8 cellular contexts compared by ENCODE assay signal in genomic region chr2:236507393-236508085, GRCh38.
A peak's percentile ranks its signal among the peaks of the same experiment; 100 is the strongest.
DNase-seq lines count a peak whose midpoint lies in the region; ATAC-seq and TF ChIP-seq lines count a peak whose summit lies in the region.

No MANE protein-coding gene starts in this region.

- peak overlapping the region; percentile 53 to 86 (median 71) for H3K4me3 Mint-ChIP-seq in naive B cell
- peak overlapping the region; percentile 66 for H3K4me3 Mint-ChIP-seq in stimulated activated effector memory CD8-positive, alpha-beta T cell treated with anti-CD3 and anti-CD28 coated beads, Interleukin-12 subunit alpha, Interleukin-12 subunit beta, amount 100 ng/mL, for 72 hours

- no peaks in the 10 kb centered on the region for H3K9me3 Mint-ChIP-seq in naive B cell
- no peaks in the 10 kb centered on the region for H3K9me3 Mint-ChIP-seq in stimulated activated effector memory CD8-positive, alpha-beta T cell treated with anti-CD3 and anti-CD28 coated beads, Interleukin-12 subunit alpha, Interleukin-12 subunit beta, amount 100 ng/mL, for 72 hours

- peak; percentile 61 to 70 for ATAC-seq in naive B cell (ENCODE audit: low read depth in 2 of 2)
- ATAC-seq in stimulated activated effector memory CD8-positive, alpha-beta T cell treated with anti-CD3 and anti-CD28 coated beads, Interleukin-12 subunit alpha, Interleukin-12 subunit beta, amount 100 ng/mL, for 72 hours = peak; percentile 71
- ATAC-seq in HG03097 (IDR thresholded peaks at IDR 0.05; ENCODE audit: low FRiP score, unreplicated experiment) = no peak
- ATAC-seq in HG03378 (IDR thresholded peaks at IDR 0.05; ENCODE audit: unreplicated experiment) = no peak

- H3K4me1 Mint-ChIP-seq in naive B cell = peaks cover 0 to 10% (median 5%) of the 10 kb centered on the region in 3 donors
- peaks cover 5% of the 10 kb centered on the region for H3K4me1 Mint-ChIP-seq in stimulated activated effector memory CD8-positive, alpha-beta T cell treated with anti-CD3 and anti-CD28 coated beads, Interleukin-12 subunit alpha, Interleukin-12 subunit beta, amount 100 ng/mL, for 72 hours

- in situ Hi-C loops in GM13977 (cut with MboI; ENCODE audit: low pct_unique_long_range_greater_than_20kb, low sequenced_read_pairs, unreplicated experiment) = loop anchor here (25.0 kb wide), 1 partner anchor 555 kb away; no protein-coding TSS in a partner anchor

- TF ChIP-seq CTCF in GM13977 (IDR thresholded peaks at IDR 0.05; ENCODE audit: extremely low read depth, insufficient read depth, missing control alignments) (no peak), epithelial cell of proximal tubule (conservative IDR thresholded peaks at IDR 0.05; ENCODE audit: low read depth, low read length) (no peak)

- H3K36me3 Mint-ChIP-seq in naive B cell = no peaks in the 10 kb centered on the region
- no peaks in the 10 kb centered on the region for H3K36me3 Mint-ChIP-seq in stimulated activated effector memory CD8-positive, alpha-beta T cell treated with anti-CD3 and anti-CD28 coated beads, Interleukin-12 subunit alpha, Interleukin-12 subunit beta, amount 100 ng/mL, for 72 hours

- DNase-seq in GM13977 (ENCODE audit: low spot score) (peak; percentile 80), epithelial cell of proximal tubule (ENCODE audit: low read depth) (no peak), naive B cell (peak; percentile 37), HT-29 (ENCODE audit: low spot score) (no peak)
- DNase-seq in activated CD8-positive, alpha-beta memory T cell treated with anti-CD3 and anti-CD28 coated beads, Interleukin-2, amount 50 U/mL, for 24 hours (ENCODE audit: extremely low read depth) = peak; percentile 15
- DNase-seq in stimulated activated effector memory CD8-positive, alpha-beta T cell treated with anti-CD3 and anti-CD28 coated beads, Interleukin-12 subunit alpha, Interleukin-12 subunit beta, amount 100 ng/mL, for 72 hours (ENCODE audit: low spot score in 2 of 2) = peak; percentile 29 to 64

- peaks cover 47 to 64% (median 61%) of the 10 kb centered on the region in 3 donors for H3K27me3 Mint-ChIP-seq in naive B cell

- H3K4me3 ChIP-seq in epithelial cell of proximal tubule (ENCODE audit: low read depth, low read length) = peak overlapping the region; percentile 80

- H3K27ac Mint-ChIP-seq in naive B cell = peak overlapping the region in 1 of 6 donors; percentile 8
- no peak overlapping the region for H3K27ac Mint-ChIP-seq in stimulated activated effector memory CD8-positive, alpha-beta T cell treated with anti-CD3 and anti-CD28 coated beads, Interleukin-12 subunit alpha, Interleukin-12 subunit beta, amount 100 ng/mL, for 72 hours

Comparison
In these comparisons a context has a peak if more than half of its experiments do, and no peak if none do; other contexts are left out.
1. DNase-seq: peak in GM13977 (single experiment), activated CD8-positive, alpha-beta memory T cell treated with anti-CD3 and anti-CD28 coated beads, Interleukin-2, amount 50 U/mL, for 24 hours (single experiment), naive B cell (single experiment) and stimulated activated effector memory CD8-positive, alpha-beta T cell treated with anti-CD3 and anti-CD28 coated beads, Interleukin-12 subunit alpha, Interleukin-12 subunit beta, amount 100 ng/mL, for 72 hours (2 of 2); none in epithelial cell of proximal tubule (single experiment) and HT-29 (single experiment).
2. ATAC-seq: peak in naive B cell (2 of 2) and stimulated activated effector memory CD8-positive, alpha-beta T cell treated with anti-CD3 and anti-CD28 coated beads, Interleukin-12 subunit alpha, Interleukin-12 subunit beta, amount 100 ng/mL, for 72 hours (single experiment); none in HG03097 (single experiment) and HG03378 (single experiment).